In genomic region chr2:99559075-99559662, GRCh38 we compare ENCODE assay signal across 8 cellular contexts.
DNase-seq lines count a peak whose midpoint lies in the region; ATAC-seq, FAIRE-seq and TF ChIP-seq lines count a peak whose summit lies in the region.

No MANE protein-coding gene starts in this region.

- peak overlapping the region; percentile 9 for H3K4me3 Mint-ChIP-seq in activated naive CD8-positive, alpha-beta T cell
- no peak overlapping the region for H3K4me3 Mint-ChIP-seq in progenitor cell of endocrine pancreas (ENCODE audit: low read depth)

- peaks cover 2% of the 10 kb centered on the region for H3K4me1 Mint-ChIP-seq in activated naive CD8-positive, alpha-beta T cell (ENCODE audit: low read depth)
- peaks cover 1% of the 10 kb centered on the region for H3K4me1 Mint-ChIP-seq in progenitor cell of endocrine pancreas (ENCODE audit: low read depth)

- peak; percentile 95 for ATAC-seq in Right ventricle myocardium inferior

- H3K27me3 Mint-ChIP-seq in activated naive CD8-positive, alpha-beta T cell = no peaks in the 10 kb centered on the region
- H3K27me3 Mint-ChIP-seq in progenitor cell of endocrine pancreas = peaks cover 35% of the 10 kb centered on the region

- peak; percentile 5 for FAIRE-seq in urothelium cell line (lab: Jason Lieb, UNC)

- H3K36me3 Mint-ChIP-seq in activated naive CD8-positive, alpha-beta T cell = no peaks in the 10 kb centered on the region
- H3K36me3 Mint-ChIP-seq in progenitor cell of endocrine pancreas (ENCODE audit: insufficient read depth) = no peaks in the 10 kb centered on the region

- no peaks in the 10 kb centered on the region for H3K9me3 Mint-ChIP-seq in activated naive CD8-positive, alpha-beta T cell (ENCODE audit: low read depth)
- no peaks in the 10 kb centered on the region for H3K9me3 Mint-ChIP-seq in progenitor cell of endocrine pancreas (ENCODE audit: low read depth)

- no peak overlapping the region for H3K27ac Mint-ChIP-seq in activated naive CD8-positive, alpha-beta T cell
- H3K27ac Mint-ChIP-seq in progenitor cell of endocrine pancreas = no peak overlapping the region

- H3K36me3 ChIP-seq in HAP-1 (replicated peaks) = no peaks in the 10 kb centered on the region

- H3K9me3 ChIP-seq in HAP-1 = no peaks in the 10 kb centered on the region

- H3K4me1 ChIP-seq in HAP-1 = peaks cover 3% of the 10 kb centered on the region; the same call in 1 of the 2 replicates

- peak; percentile 100 for TF ChIP-seq CTCF in progenitor cell of endocrine pancreas (IDR thresholded peaks at IDR 0.05; ENCODE audit: unreplicated experiment)

- in situ Hi-C loops in HAP-1 (cut with MboI; ENCODE audit: low sequenced_read_pairs) = loop anchor here (5.0 kb wide), 1 partner anchor 693 kb away; no protein-coding TSS in a partner anchor

- peaks cover 12% of the 10 kb centered on the region for H3K27me3 ChIP-seq in HAP-1 (ENCODE audit: low read depth)

- intact Hi-C loops in Right ventricle myocardium inferior (cut with DNase I) = loop anchor here (1.0 to 10.0 kb wide), 4 partner anchors 262 to 826 kb away; no protein-coding TSS in a partner anchor

- DNase-seq in DMS114 treated with DMSO at 0.1 percent for 48 hours (lab: John Stamatoyannopoulos, UW; ENCODE audit: unreplicated experiment) = peak; percentile 64
- DNase-seq in HAP-1 (ENCODE audit: low spot score in 2 of 2) = peak; percentile 59 to 91
- peak; percentile 65 to 88 (median 87) for DNase-seq in NCI-H1417 (lab: John Stamatoyannopoulos, UW)
- peak; percentile 73 for DNase-seq in SW480 (ENCODE audit: low spot score)
- peak; percentile 95 for DNase-seq in Right ventricle myocardium inferior (ENCODE audit: missing footprints)
- peak; percentile 88 for DNase-seq in progenitor cell of endocrine pancreas (ENCODE audit: low spot score, unreplicated experiment)
- peak; percentile 89 for DNase-seq in urothelium cell line (ENCODE audit: low spot score)

- no peak overlapping the region for H3K4me3 ChIP-seq in HAP-1
